ENCODE assay signal across 8 cellular contexts in genomic region chr19:1507763-1508506, GRCh38. TPM values are rescaled to one million over a fixed set of nuclear protein-coding genes. Genes with fewer than 3 reads are reported as not detected.
DNase-seq lines count a peak whose midpoint lies in the region; ATAC-seq, FAIRE-seq and TF ChIP-seq lines count a peak whose summit lies in the region.

No MANE protein-coding gene starts in this region.

- peak overlapping the region; percentile 63 for H3K4me3 ChIP-seq in HUES64 (ENCODE audit: low read length)
- peak overlapping the region; percentile 62 for H3K4me3 ChIP-seq in NT2/D1 (ENCODE audit: insufficient read length, low read depth)
- H3K4me3 ChIP-seq in endothelial cell of umbilical vein (replicated peaks in 1 of 3; ENCODE audit: insufficient read depth in 1 of 3, low read depth in 1 of 3, low read length in 3 of 3): peak overlapping the region in 1 of 3 experiments; percentile 26
- H3K4me3 ChIP-seq in mesendoderm (ENCODE audit: low read length): peak overlapping the region; percentile 24

- intact Hi-C loops in endothelial cell of umbilical vein (cut with micrococcal nuclease): no loop called here

- DNase-seq in Caki2 (ENCODE audit: low read depth) (peak; percentile 94), NT2/D1 (ENCODE audit: low read depth, low spot score) (peak; percentile 95), activated T-cell treated with anti-CD3 and anti-CD28 coated beads for 24 hours (ENCODE audit: low read depth) (peak; percentile 88), endothelial cell of umbilical vein (ENCODE audit: low read depth, low spot score) (peak; percentile 91), mesendoderm (peak; percentile 98)
- DNase-seq in stimulated activated CD8-positive, alpha-beta memory T cell treated with anti-CD3 and anti-CD28 coated beads, Interleukin-12 subunit alpha, Interleukin-12 subunit beta, amount 100 ng/mL, for 1 hour (ENCODE audit: low read depth): peak; percentile 80

- no peak overlapping the region for H2AK5ac ChIP-seq in mesendoderm (ENCODE audit: low read length)

- peak overlapping the region; percentile 13 for H3K4me2 ChIP-seq in endothelial cell of umbilical vein (ENCODE audit: insufficient read depth, low read length)
- H3K4me2 ChIP-seq in mesendoderm (ENCODE audit: low read length): peak overlapping the region; percentile 47

- peaks cover 44% of the 10 kb centered on the region for H3K27me3 ChIP-seq in HUES64 (ENCODE audit: insufficient read depth, low read length)
- H3K27me3 ChIP-seq in NT2/D1 (ENCODE audit: insufficient read depth, insufficient read length): peaks cover 14% of the 10 kb centered on the region
- H3K27me3 ChIP-seq in endothelial cell of umbilical vein (ENCODE audit: control insufficient read depth in 2 of 2, insufficient read depth in 2 of 2, low read length in 2 of 2): peaks cover 7 to 12% of the 10 kb centered on the region in 2 experiments
- H3K27me3 ChIP-seq in mesendoderm (ENCODE audit: insufficient read depth, low read length, poor library complexity): no peaks in the 10 kb centered on the region

- H3K9me1 ChIP-seq in endothelial cell of umbilical vein (replicated peaks; ENCODE audit: control insufficient read depth, extremely low read depth, insufficient read depth, low read length): no peaks in the 10 kb centered on the region

- no TSS peak for BruUV-seq in endothelial cell of umbilical vein (replicated peaks; lab: Mats Ljungman, UMichigan)

- WGBS in HUES64: 1% methylated on average over 46 of the region's 46 CpGs
- WGBS in mesendoderm (ENCODE audit: extremely low coverage, insufficient coverage, low lambda C conversion rate): no CpG with 5 or more reads among the region's 46 CpGs

- no peaks in the 10 kb centered on the region for H3K9me3 ChIP-seq in HUES64 (ENCODE audit: insufficient read depth, low read depth, low read length)
- no peaks in the 10 kb centered on the region for H3K9me3 ChIP-seq in NT2/D1 (ENCODE audit: insufficient read depth, low read length)
- H3K9me3 ChIP-seq in endothelial cell of umbilical vein (replicated peaks; ENCODE audit: control insufficient read depth, insufficient read depth, low read length): no peaks in the 10 kb centered on the region

- H3K27ac ChIP-seq in HUES64 (ENCODE audit: low read depth, low read length) (peak overlapping the region; percentile 77), endothelial cell of umbilical vein (ENCODE audit: insufficient read depth, low read depth, low read length) (peak overlapping the region; percentile 4), mesendoderm (ENCODE audit: low read depth, low read length) (peak overlapping the region; percentile 8)

- no peaks in the 10 kb centered on the region for H3K79me1 ChIP-seq in mesendoderm (ENCODE audit: low read length)

- H4K8ac ChIP-seq in mesendoderm (ENCODE audit: low read depth, low read length): no peak overlapping the region

- H3K56ac ChIP-seq in mesendoderm (ENCODE audit: low read length): peak overlapping the region; percentile 92

- ATAC-seq in GM21390 (IDR thresholded peaks at IDR 0.05; ENCODE audit: unreplicated experiment): no peak

- dilution Hi-C loops in endothelial cell of umbilical vein (cut with MboI; ENCODE audit: extremely low pct_ligation_motif_present, low sequenced_read_pairs): no loop called here

- H3K79me2 ChIP-seq in endothelial cell of umbilical vein (ENCODE audit: control insufficient read depth, insufficient read depth, low read length): no peaks in the 10 kb centered on the region
- H3K79me2 ChIP-seq in mesendoderm (ENCODE audit: control insufficient read depth, insufficient read depth, low read length): no peaks in the 10 kb centered on the region

- H2AFZ ChIP-seq in endothelial cell of umbilical vein (ENCODE audit: low read depth, low read length): peak overlapping the region; percentile 93

- FAIRE-seq in endothelial cell of umbilical vein (lab: Jason Lieb, UNC): peak; percentile 96

- H3K9ac ChIP-seq in HUES64 (ENCODE audit: low read depth, low read length) (peak overlapping the region; percentile 51), NT2/D1 (ENCODE audit: insufficient read length, low read depth) (peak overlapping the region; percentile 69), endothelial cell of umbilical vein (replicated peaks; ENCODE audit: extremely low read depth, insufficient read depth, low read length) (no peak overlapping the region), mesendoderm (ENCODE audit: low read length) (peak overlapping the region; percentile 68)

- no peak for TF ChIP-seq CTCF in endothelial cell of umbilical vein (IDR thresholded peaks at IDR 0.05; ENCODE audit: extremely low read depth in 1 of 2, insufficient read depth in 1 of 2, low read depth in 1 of 2, low read length in 2 of 2)

- no peaks in the 10 kb centered on the region for H4K20me1 ChIP-seq in endothelial cell of umbilical vein (replicated peaks; ENCODE audit: control insufficient read depth, extremely low read depth, insufficient read depth, low read length)

- H3K18ac ChIP-seq in mesendoderm (ENCODE audit: low read length): no peak overlapping the region

- CTCF ChIA-PET in endothelial cell of umbilical vein (lab: Charles Lee): interaction anchor here (0.8 to 1.1 kb wide), 2 partner anchors 17 to 42 kb away, joined by 3 to 6 read pairs; partner anchors contain the start of gene REEP6

- H3K4ac ChIP-seq in mesendoderm (ENCODE audit: low read depth, low read length): no peak overlapping the region

- no peak overlapping the region for H3K23ac ChIP-seq in mesendoderm (ENCODE audit: low read length)

- no peak for TF ChIP-seq POLR2A in endothelial cell of umbilical vein (IDR thresholded peaks at IDR 0.05; ENCODE audit: low read depth, low read length)

- H3K4me1 ChIP-seq in HUES64 (ENCODE audit: insufficient read depth, low read length): no peaks in the 10 kb centered on the region
- peaks cover 23% of the 10 kb centered on the region for H3K4me1 ChIP-seq in NT2/D1 (ENCODE audit: insufficient read depth, insufficient read length)
- no peaks in the 10 kb centered on the region for H3K4me1 ChIP-seq in endothelial cell of umbilical vein (ENCODE audit: control insufficient read depth, extremely low read depth, insufficient read depth, low read length)
- H3K4me1 ChIP-seq in mesendoderm (ENCODE audit: control insufficient read depth, low read depth, low read length): no peaks in the 10 kb centered on the region

- no peak overlapping the region for H2BK15ac ChIP-seq in mesendoderm (replicated peaks; ENCODE audit: low read depth)

- no peak overlapping the region for H4K5ac ChIP-seq in mesendoderm (ENCODE audit: low read length)

- POLR2A ChIA-PET in endothelial cell of umbilical vein (lab: Charles Lee): no interaction called here

- peak overlapping the region; percentile 33 for H2BK5ac ChIP-seq in mesendoderm (ENCODE audit: low read length)

- no peaks in the 10 kb centered on the region for H3K36me3 ChIP-seq in HUES64 (ENCODE audit: insufficient read depth, low read length)
- peaks cover 6% of the 10 kb centered on the region for H3K36me3 ChIP-seq in NT2/D1 (ENCODE audit: insufficient read depth, insufficient read length, low read length)
- H3K36me3 ChIP-seq in endothelial cell of umbilical vein (ENCODE audit: control insufficient read depth in 2 of 2, extremely low read depth in 1 of 2, insufficient read depth in 2 of 2, low read length in 2 of 2): no peaks in the 10 kb centered on the region
- H3K36me3 ChIP-seq in mesendoderm (ENCODE audit: control insufficient read depth, insufficient read depth, low read length): no peaks in the 10 kb centered on the region

- H2BK120ac ChIP-seq in mesendoderm (ENCODE audit: low read depth, low read length): no peak overlapping the region

- in situ Hi-C loops in Caki2 (cut with HindIII; ENCODE audit: low pct_unique_long_range_greater_than_20kb, low sequenced_read_pairs): no loop called here

RNA-seq across cellular contexts. Expression of gene ADAMTSL5, which starts 4.9 kb away (rescaled TPM):
- not detected in 2 replicates for total RNA-seq in Caki2 (2014; rRNA removed; shearing (Covaris generic); ENCODE audit: low replicate concordance)
- 0.25 TPM for polyA plus RNA-seq in HUES64 (2013, experiment 1 of 2)
- polyA plus RNA-seq in HUES64 (2013, experiment 2 of 2): 0.13 TPM
- not detected in 2 replicates for total RNA-seq in endothelial cell of umbilical vein
- polyA plus RNA-seq in endothelial cell of umbilical vein: 0.07 TPM in 1 of 2 replicates, not detected in the other
- polyA plus RNA-seq in endothelial cell of umbilical vein (2011; cell fraction: cytosol; rRNA removed): 0.01 TPM in 1 of 2 replicates, not detected in the other
- polyA plus RNA-seq in endothelial cell of umbilical vein (2011; cell fraction: nucleus; rRNA removed): not detected in 2 replicates
- polyA plus RNA-seq in endothelial cell of umbilical vein (2012): not detected in 2 replicates
- polyA minus RNA-seq in endothelial cell of umbilical vein: 0.08 TPM in 1 of 2 replicates, not detected in the other
- 21.5 TPM for polyA minus RNA-seq in endothelial cell of umbilical vein (2011; cell fraction: cytosol; rRNA and poly(A)+ RNA removed)
- polyA minus RNA-seq in endothelial cell of umbilical vein (2011; cell fraction: nucleus; rRNA and poly(A)+ RNA removed): not detected in 2 replicates
- polyA plus RNA-seq in mesendoderm (2013, experiment 1 of 2): 0.11 TPM
- polyA plus RNA-seq in mesendoderm (2013, experiment 2 of 2): 0.11 TPM

RNA-seq across cellular contexts. Expression of gene PLK5, which starts 15.9 kb away (rescaled TPM):
- total RNA-seq in Caki2 (2014; rRNA removed; shearing (Covaris generic); ENCODE audit: low replicate concordance): not detected in 2 replicates
- polyA plus RNA-seq in HUES64 (2013, experiment 1 of 2): 0.10 TPM
- not detected for polyA plus RNA-seq in HUES64 (2013, experiment 2 of 2)
- total RNA-seq in endothelial cell of umbilical vein: not detected in 2 replicates
- polyA plus RNA-seq in endothelial cell of umbilical vein: not detected in 2 replicates
- polyA plus RNA-seq in endothelial cell of umbilical vein (2011; cell fraction: cytosol; rRNA removed): not detected in 2 replicates
- 0.07 TPM in 1 of 2 replicates, not detected in the other for polyA plus RNA-seq in endothelial cell of umbilical vein (2011; cell fraction: nucleus; rRNA removed)
- polyA plus RNA-seq in endothelial cell of umbilical vein (2012): 0.19 TPM in 1 of 2 replicates, not detected in the other
- not detected in 2 replicates for polyA minus RNA-seq in endothelial cell of umbilical vein
- not detected for polyA minus RNA-seq in endothelial cell of umbilical vein (2011; cell fraction: cytosol; rRNA and poly(A)+ RNA removed)
- not detected in 2 replicates for polyA minus RNA-seq in endothelial cell of umbilical vein (2011; cell fraction: nucleus; rRNA and poly(A)+ RNA removed)
- polyA plus RNA-seq in mesendoderm (2013, experiment 1 of 2): 0.15 TPM
- polyA plus RNA-seq in mesendoderm (2013, experiment 2 of 2): 0.10 TPM

RNA-seq across cellular contexts. Expression of gene REEP6, which starts 17.0 kb away (rescaled TPM):
- total RNA-seq in Caki2 (2014; rRNA removed; shearing (Covaris generic); ENCODE audit: low replicate concordance): 4.1 and 7.4 TPM in 2 replicates
- polyA plus RNA-seq in HUES64 (2013, experiment 1 of 2): 5.8 TPM
- polyA plus RNA-seq in HUES64 (2013, experiment 2 of 2): 8.1 TPM
- 1.5 and 1.8 TPM in 2 replicates for total RNA-seq in endothelial cell of umbilical vein
- polyA plus RNA-seq in endothelial cell of umbilical vein: 1.3 and 1.5 TPM in 2 replicates
- polyA plus RNA-seq in endothelial cell of umbilical vein (2011; cell fraction: cytosol; rRNA removed): 0.56 TPM in 2 replicates
- 0.21 and 0.56 TPM in 2 replicates for polyA plus RNA-seq in endothelial cell of umbilical vein (2011; cell fraction: nucleus; rRNA removed)
- 2.0 and 3.6 TPM in 2 replicates for polyA plus RNA-seq in endothelial cell of umbilical vein (2012)
- polyA minus RNA-seq in endothelial cell of umbilical vein: 0.49 and 1.5 TPM in 2 replicates
- polyA minus RNA-seq in endothelial cell of umbilical vein (2011; cell fraction: cytosol; rRNA and poly(A)+ RNA removed): 5.2 TPM
- polyA minus RNA-seq in endothelial cell of umbilical vein (2011; cell fraction: nucleus; rRNA and poly(A)+ RNA removed): not detected in 2 replicates
- polyA plus RNA-seq in mesendoderm (2013, experiment 1 of 2): 1.5 TPM
- 1.5 TPM for polyA plus RNA-seq in mesendoderm (2013, experiment 2 of 2)

RNA-seq across cellular contexts. Expression of gene PCSK4, which starts 17.8 kb away (rescaled TPM):
- 2.1 and 3.0 TPM in 2 replicates for total RNA-seq in Caki2 (2014; rRNA removed; shearing (Covaris generic); ENCODE audit: low replicate concordance)
- polyA plus RNA-seq in HUES64 (2013, experiment 1 of 2): 2.5 TPM
- polyA plus RNA-seq in HUES64 (2013, experiment 2 of 2): 5.3 TPM
- total RNA-seq in endothelial cell of umbilical vein: 0.92 and 1.2 TPM in 2 replicates
- 1.7 TPM in 2 replicates for polyA plus RNA-seq in endothelial cell of umbilical vein
- polyA plus RNA-seq in endothelial cell of umbilical vein (2011; cell fraction: cytosol; rRNA removed): 0.41 and 0.48 TPM in 2 replicates
- 5.9 and 7.2 TPM in 2 replicates for polyA plus RNA-seq in endothelial cell of umbilical vein (2011; cell fraction: nucleus; rRNA removed)
- 0.96 and 2.2 TPM in 2 replicates for polyA plus RNA-seq in endothelial cell of umbilical vein (2012)
- 1.2 and 1.4 TPM in 2 replicates for polyA minus RNA-seq in endothelial cell of umbilical vein
- 0.61 TPM for polyA minus RNA-seq in endothelial cell of umbilical vein (2011; cell fraction: cytosol; rRNA and poly(A)+ RNA removed)
- 0.38 and 1.1 TPM in 2 replicates for polyA minus RNA-seq in endothelial cell of umbilical vein (2011; cell fraction: nucleus; rRNA and poly(A)+ RNA removed)
- 0.76 TPM for polyA plus RNA-seq in mesendoderm (2013, experiment 1 of 2)
- 0.70 TPM for polyA plus RNA-seq in mesendoderm (2013, experiment 2 of 2)

RNA-seq across cellular contexts. Expression of gene C19orf25, which starts 28.9 kb away (rescaled TPM):
- 28.0 and 29.1 TPM in 2 replicates for total RNA-seq in Caki2 (2014; rRNA removed; shearing (Covaris generic); ENCODE audit: low replicate concordance)
- polyA plus RNA-seq in HUES64 (2013, experiment 1 of 2): 31.0 TPM
- 31.1 TPM for polyA plus RNA-seq in HUES64 (2013, experiment 2 of 2)
- 28.0 and 29.0 TPM in 2 replicates for total RNA-seq in endothelial cell of umbilical vein
- 34.6 and 40.3 TPM in 2 replicates for polyA plus RNA-seq in endothelial cell of umbilical vein
- polyA plus RNA-seq in endothelial cell of umbilical vein (2011; cell fraction: cytosol; rRNA removed): 21.2 and 27.3 TPM in 2 replicates
- polyA plus RNA-seq in endothelial cell of umbilical vein (2011; cell fraction: nucleus; rRNA removed): 20.9 TPM in 2 replicates
- 10.8 and 16.6 TPM in 2 replicates for polyA plus RNA-seq in endothelial cell of umbilical vein (2012)
- 7.0 and 9.5 TPM in 2 replicates for polyA minus RNA-seq in endothelial cell of umbilical vein
- 19.0 TPM for polyA minus RNA-seq in endothelial cell of umbilical vein (2011; cell fraction: cytosol; rRNA and poly(A)+ RNA removed)
- 9.1 and 11.3 TPM in 2 replicates for polyA minus RNA-seq in endothelial cell of umbilical vein (2011; cell fraction: nucleus; rRNA and poly(A)+ RNA removed)
- polyA plus RNA-seq in mesendoderm (2013, experiment 1 of 2): 21.6 TPM
- polyA plus RNA-seq in mesendoderm (2013, experiment 2 of 2): 22.2 TPM

Comparison
In these comparisons a context has a peak if more than half of its experiments do, and no peak if none do; other contexts are left out.
1. H3K27ac ChIP-seq: peak in every context shown above with its lines; median percentile 77 in HUES64; 8 in mesendoderm; 4 in endothelial cell of umbilical vein.